ENCODE assay signal across 12 cellular contexts in genomic region chr19:55645512-55645881, GRCh38. TPM values are rescaled to one million over a fixed set of nuclear protein-coding genes. Genes with fewer than 3 reads are reported as not detected.
DNase-seq lines count a peak whose midpoint lies in the region; ATAC-seq and TF ChIP-seq lines count a peak whose summit lies in the region.
"Had no signal": no experiment of that assay in that cellular context is flagged by ENCODE, and none has a peak within 500 bp of the region (broad histone marks: within the 10 kb centered on the region; RNA-seq: fewer than 3 reads in every experiment).

No MANE protein-coding gene starts in this region.

- H3K36me3 Mint-ChIP-seq in WTC11 (peaks cover 14% of the 10 kb centered on the region), mesothelial cell of epicardium (peaks cover 5% of the 10 kb centered on the region)

- peak overlapping the region; percentile 83 to 97 (median 89); a peak in 20 of 22 replicates for H3K9ac ChIP-seq in BLaER1 treated with 17β-estradiol and CSF1 and Interleukin-3, amounts not matched to agents 10 nM and 100 nM

- peak overlapping the region; percentile 95 to 100 (median 99) for H3K4me2 ChIP-seq in BLaER1 treated with 17β-estradiol and CSF1 and Interleukin-3, amounts not matched to agents 10 nM and 100 nM

- CTCF ChIA-PET in WTC11 (lab: Charles Lee) = interaction anchor here (0.7 to 1.4 kb wide), 2 partner anchors 9 to 14 kb away, joined by 3 read pairs; partner anchors contain the start of gene U2AF2

- H3K27ac ChIP-seq in BLaER1 treated with 17β-estradiol and CSF1 and Interleukin-3, amounts not matched to agents 10 nM and 100 nM = peak overlapping the region in 3 of 11 experiments; percentile 84 to 88 (median 86); a peak in 3 of 22 replicates
- H3K27ac ChIP-seq: HL-60 had no signal

- no peaks in the 10 kb centered on the region for H3K27me3 ChIP-seq in BLaER1 treated with 17β-estradiol and CSF1 and Interleukin-3, amounts not matched to agents 10 nM and 100 nM
- no peaks in the 10 kb centered on the region for H3K27me3 ChIP-seq in GM06990 (replicated peaks; ENCODE audit: control insufficient read depth, insufficient read depth, low read length)

- H3K4me3 Mint-ChIP-seq in WTC11 (peak overlapping the region; percentile 49), mesothelial cell of epicardium (peak overlapping the region; percentile 55)

- peaks cover 19 to 36% (median 23%) of the 10 kb centered on the region in 11 experiments for H3K36me3 ChIP-seq in BLaER1 treated with 17β-estradiol and CSF1 and Interleukin-3, amounts not matched to agents 10 nM and 100 nM
- H3K36me3 ChIP-seq in GM06990 (ENCODE audit: control insufficient read depth, insufficient read depth, low read length) = peaks cover 11% of the 10 kb centered on the region

- H3K4me1 Mint-ChIP-seq in WTC11 (peaks cover 20% of the 10 kb centered on the region), mesothelial cell of epicardium (peaks cover 52% of the 10 kb centered on the region)

- no peaks in the 10 kb centered on the region for H3K9me3 Mint-ChIP-seq in WTC11
- H3K9me3 Mint-ChIP-seq in mesothelial cell of epicardium = no peaks in the 10 kb centered on the region

- no peak for DNase-seq in GM06990 (ENCODE audit: extremely low read depth, insufficient read length)
- DNase-seq in WTC11 (ENCODE audit: low spot score) = no peak
- no peak for DNase-seq in mesothelial cell of epicardium (ENCODE audit: low spot score in 2 of 2, unreplicated experiment in 2 of 2)
- DNase-seq in RKO (ENCODE audit: low spot score) = no peak
- no peak for DNase-seq in NOMO-1 treated with dmso at 0.1 percent for 144 hours (lab: John Stamatoyannopoulos, UW; ENCODE audit: unreplicated experiment)
- DNase-seq in nucleus accumbens (lab: John Stamatoyannopoulos, UW) = no peak
- DNase-seq: activated effector memory CD4-positive, alpha-beta T cell treated with anti-CD3 and anti-CD28 coated beads, Interleukin-2, amount 50 U/mL, for 16 hours; Calu3; NCI-H2227 treated with DMSO at 0.1 percent for 48 hours; retina had no signal

- no peak for ATAC-seq in WTC11

- H3K27ac Mint-ChIP-seq in WTC11 (no peak overlapping the region), mesothelial cell of epicardium (peak overlapping the region; percentile 56)

- TF ChIP-seq CTCF in GM06990 (IDR thresholded peaks at IDR 0.05; ENCODE audit: insufficient read depth, low read length, poor library complexity, severe bottlenecking) (no peak), WTC11 (IDR thresholded peaks at IDR 0.05) (no peak), mesothelial cell of epicardium (IDR thresholded peaks at IDR 0.05; ENCODE audit: unreplicated experiment) (no peak)

- H3K4me3 ChIP-seq in BLaER1 treated with 17β-estradiol and CSF1 and Interleukin-3, amounts not matched to agents 10 nM and 100 nM = peak overlapping the region; percentile 78 to 91 (median 87)
- peak overlapping the region; percentile 90 for H3K4me3 ChIP-seq in GM06990 (replicated peaks; ENCODE audit: low read depth, low read length)

- POLR2A ChIA-PET in WTC11 (lab: Charles Lee) = no interaction called here

- H3K4me1 ChIP-seq in BLaER1 treated with 17β-estradiol and CSF1 and Interleukin-3, amounts not matched to agents 10 nM and 100 nM = peaks cover 62 to 73% (median 67%) of the 10 kb centered on the region in 10 experiments

- H3K9me3 ChIP-seq in BLaER1 treated with 17β-estradiol and CSF1 and Interleukin-3, amounts not matched to agents 10 nM and 100 nM (replicated peaks in 1 of 11) = no peaks in the 10 kb centered on the region

- H3K27me3 Mint-ChIP-seq in WTC11 (ENCODE audit: low read depth) (peaks cover under 1% of the 10 kb centered on the region; the same call in 1 of the 2 replicates), mesothelial cell of epicardium (ENCODE audit: low read depth) (no peaks in the 10 kb centered on the region)

- peaks cover 0 to 46% (median 23%) of the 10 kb centered on the region in 11 experiments; a peak in 16 of 22 replicates for H4K20me1 ChIP-seq in BLaER1 treated with 17β-estradiol and CSF1 and Interleukin-3, amounts not matched to agents 10 nM and 100 nM

TF ChIP-seq in WTC11, 78 proteins besides CTCF, POLR2A, EP300 and RAD21 (continues in another document):
- TF ChIP-seq ZNF512 (CRISPR knock-in tag; IDR thresholded peaks at IDR 0.05; ENCODE audit: borderline replicate concordance) (no peak), NFATC4 (CRISPR knock-in tag; IDR thresholded peaks at IDR 0.05) (no peak), ZNF121 (CRISPR knock-in tag; IDR thresholded peaks at IDR 0.05) (no peak), TEAD1 (CRISPR knock-in tag; IDR thresholded peaks at IDR 0.05) (no peak), STAT6 (CRISPR knock-in tag; conservative IDR thresholded peaks at IDR 0.05; ENCODE audit: low read depth) (no peak), FOXP1 (CRISPR knock-in tag; IDR thresholded peaks at IDR 0.05; ENCODE audit: borderline replicate concordance) (no peak), SMAD3 (CRISPR knock-in tag; IDR thresholded peaks at IDR 0.05; ENCODE audit: borderline replicate concordance) (no peak), RORB (CRISPR knock-in tag; IDR thresholded peaks at IDR 0.05) (no peak)
- TF ChIP-seq, protein P1, sequence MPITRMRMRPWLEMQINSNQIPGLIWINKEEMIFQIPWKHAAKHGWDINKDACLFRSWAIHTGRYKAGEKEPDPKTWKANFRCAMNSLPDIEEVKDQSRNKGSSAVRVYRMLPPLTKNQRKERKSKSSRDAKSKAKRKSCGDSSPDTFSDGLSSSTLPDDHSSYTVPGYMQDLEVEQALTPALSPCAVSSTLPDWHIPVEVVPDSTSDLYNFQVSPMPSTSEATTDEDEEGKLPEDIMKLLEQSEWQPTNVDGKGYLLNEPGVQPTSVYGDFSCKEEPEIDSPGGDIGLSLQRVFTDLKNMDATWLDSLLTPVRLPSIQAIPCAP (CRISPR knock-in tag; IDR thresholded peaks at IDR 0.05) = no peak

RNA-seq across cellular contexts. Expression of gene ZNF581, which starts 2.0 kb away (rescaled TPM):
- 94.6 to 100 TPM (median 99.5 TPM) in 3 replicates for total RNA-seq in WTC11 (2021)
- total RNA-seq in mesothelial cell of epicardium = 42.6 to 47.0 TPM (median 46.9 TPM) in 3 replicates

RNA-seq across cellular contexts. Expression of gene CCDC106, which starts 2.5 kb away (rescaled TPM):
- total RNA-seq in WTC11 (2021) (21.1 to 24.8 TPM (median 24.8 TPM) in 3 replicates), mesothelial cell of epicardium (20.8 to 24.0 TPM (median 23.6 TPM) in 3 replicates)

RNA-seq across cellular contexts. Expression of gene ZNF580, which starts 4.7 kb away (rescaled TPM):
- total RNA-seq in WTC11 (2021) (31.3 to 33.5 TPM (median 32.0 TPM) in 3 replicates), mesothelial cell of epicardium (49.6 to 53.9 TPM (median 50.9 TPM) in 3 replicates)

RNA-seq across cellular contexts. Expression of gene U2AF2, which starts 9.3 kb away (rescaled TPM):
- total RNA-seq in WTC11 (2021) (249 to 302 TPM (median 249 TPM) in 3 replicates), mesothelial cell of epicardium (226 to 245 TPM (median 230 TPM) in 3 replicates)

RNA-seq across cellular contexts. Expression of gene ZNF784, which starts 21.1 kb away (rescaled TPM):
- total RNA-seq in WTC11 (2021) (9.9 to 12.1 TPM (median 11.4 TPM) in 3 replicates), mesothelial cell of epicardium (12.8 to 13.7 TPM (median 12.9 TPM) in 3 replicates)
